Comparison of ENCODE assay signal across 15 cellular contexts in genomic region chr6:36116480-36116879, GRCh38. TPM values are rescaled to one million over a fixed set of nuclear protein-coding genes. Genes with fewer than 3 reads are reported as not detected.
DNase-seq lines count a peak whose midpoint lies in the region; ATAC-seq lines count a peak whose summit lies in the region.
"Had no signal": no experiment of that assay in that cellular context is flagged by ENCODE, and none has a peak within 500 bp of the region (broad histone marks: within the 10 kb centered on the region; RNA-seq: fewer than 3 reads in every experiment).

No MANE protein-coding gene starts in this region.

- POLR2A ChIA-PET in CD8-positive, alpha-beta memory T cell (lab: Charles Lee): interaction anchor here (0.8 kb wide), 1 partner anchor 15 kb away, joined by 4 read pairs; no protein-coding TSS in a partner anchor

- no peaks in the 10 kb centered on the region for H3K9me3 ChIP-seq in CD4-positive, CD25-positive, alpha-beta regulatory T cell (ENCODE audit: control insufficient read depth in 2 of 2, low read length in 2 of 2)
- no peaks in the 10 kb centered on the region for H3K9me3 ChIP-seq in CD8-positive, alpha-beta memory T cell (ENCODE audit: low read length)
- no peaks in the 10 kb centered on the region for H3K9me3 ChIP-seq in T-helper 17 cell (ENCODE audit: control insufficient read depth, low read length, poor library complexity, severe bottlenecking)
- H3K9me3 ChIP-seq: ovary, transverse colon had no signal

- no peaks in the 10 kb centered on the region for H3K27me3 Mint-ChIP-seq in CD4-positive, CD25-positive, alpha-beta regulatory T cell
- no peaks in the 10 kb centered on the region for H3K27me3 Mint-ChIP-seq in CD8-positive, alpha-beta memory T cell
- H3K27me3 Mint-ChIP-seq in T-helper 17 cell (no peaks in the 10 kb centered on the region), naive B cell (no peaks in the 10 kb centered on the region)

- H3K4me3 Mint-ChIP-seq in CD4-positive, CD25-positive, alpha-beta regulatory T cell: peak overlapping the region; percentile 32 to 51 (median 45)
- peak overlapping the region in 5 of 7 donors; percentile 5 to 64 (median 32) for H3K4me3 Mint-ChIP-seq in CD8-positive, alpha-beta memory T cell
- H3K4me3 Mint-ChIP-seq in T-helper 17 cell (no peak overlapping the region), naive B cell (peak overlapping the region in 7 of 8 donors; percentile 21 to 99 (median 81))

- CTCF ChIA-PET in CD8-positive, alpha-beta memory T cell (lab: Charles Lee): interaction anchor here (1.0 kb wide), 1 partner anchor 89 kb away, joined by 3 read pairs; the partner anchor contains the start of gene MAPK14

- H3K4me1 Mint-ChIP-seq in CD4-positive, CD25-positive, alpha-beta regulatory T cell: peaks cover 40 to 93% (median 83%) of the 10 kb centered on the region in 4 donors
- H3K4me1 Mint-ChIP-seq in CD8-positive, alpha-beta memory T cell: peaks cover 85 to 91% (median 91%) of the 10 kb centered on the region in 3 donors
- peaks cover 62% of the 10 kb centered on the region for H3K4me1 Mint-ChIP-seq in T-helper 17 cell
- peaks cover 72 to 100% (median 85%) of the 10 kb centered on the region in 3 donors for H3K4me1 Mint-ChIP-seq in naive B cell

- no peak for DNase-seq in CD4-positive, CD25-positive, alpha-beta regulatory T cell
- no peak for DNase-seq in CD8-positive, alpha-beta memory T cell
- DNase-seq in T-helper 17 cell (no peak), naive B cell (no peak), DMS 273 (lab: John Stamatoyannopoulos, UW; ENCODE audit: unreplicated experiment) (no peak), SHP77 treated with DMSO at 0.1 percent for 48 hours (lab: John Stamatoyannopoulos, UW) (no peak), SW 1271 (lab: John Stamatoyannopoulos, UW) (no peak)
- DNase-seq: amniotic stem cell, Calu3, NCI-H1105 treated with DMSO at 0.1 percent for 48 hours, ovary, transverse colon had no signal

- H3K4me3 ChIP-seq in CD4-positive, CD25-positive, alpha-beta regulatory T cell (ENCODE audit: low read depth, low read length): no peak overlapping the region
- H3K4me3 ChIP-seq in CD8-positive, alpha-beta memory T cell (ENCODE audit: low read length): no peak overlapping the region
- H3K4me3 ChIP-seq: ovary, transverse colon had no signal

- H3K36me3 ChIP-seq in CD4-positive, CD25-positive, alpha-beta regulatory T cell (ENCODE audit: control insufficient read depth, insufficient read depth, low read length): no peaks in the 10 kb centered on the region
- no peaks in the 10 kb centered on the region for H3K36me3 ChIP-seq in CD8-positive, alpha-beta memory T cell (ENCODE audit: insufficient read depth, low read length)
- H3K36me3 ChIP-seq: ovary had no signal

- no peaks in the 10 kb centered on the region for H3K27me3 ChIP-seq in CD4-positive, CD25-positive, alpha-beta regulatory T cell (ENCODE audit: control insufficient read depth, insufficient read depth, low read length)
- H3K27me3 ChIP-seq in CD8-positive, alpha-beta memory T cell (ENCODE audit: insufficient read depth, low read length, poor library complexity, severe bottlenecking): no peaks in the 10 kb centered on the region
- H3K27me3 ChIP-seq: ovary, transverse colon had no signal

- peaks cover 8% of the 10 kb centered on the region for H3K36me3 Mint-ChIP-seq in CD4-positive, CD25-positive, alpha-beta regulatory T cell
- H3K36me3 Mint-ChIP-seq in CD8-positive, alpha-beta memory T cell: peaks cover 0 to 9% (median 4%) of the 10 kb centered on the region in 3 donors
- H3K36me3 Mint-ChIP-seq in T-helper 17 cell (ENCODE audit: low read depth): no peaks in the 10 kb centered on the region
- peaks cover 0 to 5% of the 10 kb centered on the region in 2 donors for H3K36me3 Mint-ChIP-seq in naive B cell

- peak overlapping the region; percentile 68 for H3K27ac ChIP-seq in CD4-positive, CD25-positive, alpha-beta regulatory T cell (ENCODE audit: insufficient read depth, low read length, poor library complexity, severe bottlenecking)
- no peak overlapping the region for H3K27ac ChIP-seq in CD8-positive, alpha-beta memory T cell (ENCODE audit: low read depth, low read length)
- H3K27ac ChIP-seq: ovary, transverse colon had no signal

- H3K4me1 ChIP-seq in CD4-positive, CD25-positive, alpha-beta regulatory T cell (ENCODE audit: control insufficient read depth, insufficient read depth, low read length, poor library complexity, severe bottlenecking): peaks cover 81% of the 10 kb centered on the region
- peaks cover 91% of the 10 kb centered on the region for H3K4me1 ChIP-seq in CD8-positive, alpha-beta memory T cell (ENCODE audit: insufficient read depth, low read length)

- peak overlapping the region; percentile 68 to 100 (median 96) for H3K27ac Mint-ChIP-seq in CD4-positive, CD25-positive, alpha-beta regulatory T cell
- peak overlapping the region in 5 of 8 donors; percentile 31 to 96 (median 77) for H3K27ac Mint-ChIP-seq in CD8-positive, alpha-beta memory T cell
- H3K27ac Mint-ChIP-seq in T-helper 17 cell (peak overlapping the region; percentile 86), naive B cell (peak overlapping the region in 5 of 6 donors; percentile 39 to 97 (median 86))

- H3K9me3 Mint-ChIP-seq in CD4-positive, CD25-positive, alpha-beta regulatory T cell: no peaks in the 10 kb centered on the region
- no peaks in the 10 kb centered on the region for H3K9me3 Mint-ChIP-seq in CD8-positive, alpha-beta memory T cell
- no peaks in the 10 kb centered on the region for H3K9me3 Mint-ChIP-seq in naive B cell

- no peak for ATAC-seq in CD4-positive, CD25-positive, alpha-beta regulatory T cell (ENCODE audit: low read depth in 2 of 2)
- ATAC-seq in T-helper 17 cell (no peak), naive B cell (ENCODE audit: low read depth in 2 of 2) (no peak), HG02885 (IDR thresholded peaks at IDR 0.05; ENCODE audit: poor library complexity, unreplicated experiment) (no peak)
- ATAC-seq: activated CD4-positive, CD25-positive, alpha-beta regulatory T cell treated with anti-CD3 and anti-CD28 coated beads, Interleukin-2, amount 50 U/mL, for 24 hours had no signal

RNA-seq across cellular contexts. Expression of gene MAPK13, which starts 13.8 kb away (rescaled TPM):
- 68.7 TPM for total RNA-seq in CD4-positive, CD25-positive, alpha-beta regulatory T cell
- 10 to 100 TPM; 60.7 to 75.8 (median 69.8) TPM for polyA plus RNA-seq in CD4-positive, CD25-positive, alpha-beta regulatory T cell
- 10 to 100 TPM; 75.7 to 77.3 TPM for total RNA-seq in CD8-positive, alpha-beta memory T cell
- 46.4 TPM for polyA plus RNA-seq in CD8-positive, alpha-beta memory T cell
- total RNA-seq in T-helper 17 cell: 10 to 100 TPM; 32.1 to 33.7 TPM
- 10 to 100 TPM; 23.5 to 76.5 (median 53.0) TPM for polyA plus RNA-seq in naive B cell (ENCODE audit: low read depth in 6 of 6)
- total RNA-seq: SK-MEL-5 had no signal
